In genomic region chr9:35835216-35835604, GRCh38 we compare ENCODE assay signal across 13 cellular contexts. TPM values are rescaled to one million over a fixed set of nuclear protein-coding genes. Genes with fewer than 3 reads are reported as not detected.
DNase-seq lines count a peak whose midpoint lies in the region; ATAC-seq and TF ChIP-seq lines count a peak whose summit lies in the region.
"Had no signal": no experiment of that assay in that cellular context is flagged by ENCODE, and none has a peak within 500 bp of the region (broad histone marks: within the 10 kb centered on the region; RNA-seq: fewer than 3 reads in every experiment).

No MANE protein-coding gene starts in this region.

- no peak overlapping the region for H3K4me2 ChIP-seq in GM23338

- no peaks in the 10 kb centered on the region for H3K36me3 Mint-ChIP-seq in CD4-positive, alpha-beta T cell (ENCODE audit: low read depth)
- no peaks in the 10 kb centered on the region for H3K36me3 Mint-ChIP-seq in GM23338 (ENCODE audit: low read depth)
- H3K36me3 Mint-ChIP-seq in activated CD8-positive, alpha-beta T cell treated with anti-CD3 and anti-CD28 coated beads for 36 hours (ENCODE audit: low read depth): no peaks in the 10 kb centered on the region
- H3K36me3 Mint-ChIP-seq: naive thymus-derived CD8-positive, alpha-beta T cell had no signal

- H3K27ac Mint-ChIP-seq in CD4-positive, alpha-beta T cell: no peak overlapping the region
- no peak overlapping the region for H3K27ac Mint-ChIP-seq in GM23338
- no peak overlapping the region for H3K27ac Mint-ChIP-seq in activated CD8-positive, alpha-beta T cell treated with anti-CD3 and anti-CD28 coated beads for 36 hours

- H2AFZ ChIP-seq in GM23338: no peak overlapping the region

- H3K36me3 ChIP-seq in GM23338 (ENCODE audit: insufficient read depth) (no peaks in the 10 kb centered on the region), right lobe of liver (no peaks in the 10 kb centered on the region), ascending aorta (no peaks in the 10 kb centered on the region)

- CTCF ChIA-PET in CD4-positive, alpha-beta T cell (lab: Charles Lee): interaction anchor here (0.6 to 2.1 kb wide), 6 partner anchors 9 to 1614 kb away, joined by 3 to 9 read pairs (median 4); no protein-coding TSS in a partner anchor
- CTCF ChIA-PET in activated CD8-positive, alpha-beta T cell treated with anti-CD3 and anti-CD28 coated beads for 36 hours (lab: Charles Lee): interaction anchor here (1.0 to 5.7 kb wide), 10 partner anchors 9 to 139 kb away, joined by 3 to 42 read pairs (median 8); partner anchors contain the start of genes HINT2 and NPR2

- peaks cover 5% of the 10 kb centered on the region; the same call in 1 of the 2 replicates for H3K9me2 ChIP-seq in GM23338 (ENCODE audit: insufficient read depth)

- no peaks in the 10 kb centered on the region for H3F3A ChIP-seq in GM23338 (replicated peaks; ENCODE audit: low read depth)

- TF ChIP-seq POLR2A in right lobe of liver (IDR thresholded peaks at IDR 0.05): no peak

- 0 out of 2 replicates have a peak, but pooled peaks cover 2% of the 10 kb centered on the region for H3K4me1 ChIP-seq in GM23338 (ENCODE audit: insufficient read depth)
- H3K4me1 ChIP-seq in right lobe of liver: peaks cover 0 to 33% (median 15%) of the 10 kb centered on the region in 4 donors
- H3K4me1 ChIP-seq in ascending aorta: peaks cover 0 to 20% of the 10 kb centered on the region in 2 donors

- WGBS in right lobe of liver (ENCODE audit: insufficient coverage, low coverage, low lambda C conversion rate, missing lambda C conversion rate): 100% methylated on average over 1 of the region's 3 CpGs

- no peak for DNase-seq in CD4-positive, alpha-beta T cell
- DNase-seq in GM23338 (ENCODE audit: low spot score) (peak; percentile 74), right lobe of liver (peak in 1 of 3 donors; percentile 60), retina (no peak), ascending aorta (ENCODE audit: low spot score in 2 of 2) (no peak)
- no peak for DNase-seq in activated CD8-positive, alpha-beta T cell treated with anti-CD3 and anti-CD28 coated beads for 36 hours
- no peak for DNase-seq in stimulated activated CD4-positive, alpha-beta T cell treated with anti-CD3 and anti-CD28 coated beads, Interleukin-4, amount 100 ng/mL, for 24 hours
- DNase-seq: activated effector memory CD4-positive, alpha-beta T cell treated with Interleukin-2 at 50 U/mL for 16 hours; KG1; naive thymus-derived CD8-positive, alpha-beta T cell had no signal

- POLR2A ChIA-PET in CD4-positive, alpha-beta T cell (lab: Charles Lee): interaction anchor here (1.2 kb wide), 1 partner anchor 24 kb away, joined by 3 read pairs; the partner anchor contains the start of gene SPAG8
- POLR2A ChIA-PET in activated CD8-positive, alpha-beta T cell treated with anti-CD3 and anti-CD28 coated beads for 36 hours (lab: Charles Lee): interaction anchor here (1.2 kb wide), 1 partner anchor 9 kb away, joined by 3 read pairs; no protein-coding TSS in a partner anchor

- no peaks in the 10 kb centered on the region for H3K27me3 Mint-ChIP-seq in CD4-positive, alpha-beta T cell
- H3K27me3 Mint-ChIP-seq in GM23338 (ENCODE audit: insufficient read depth, low read depth, poor library complexity): peaks cover 9% of the 10 kb centered on the region
- no peaks in the 10 kb centered on the region for H3K27me3 Mint-ChIP-seq in activated CD8-positive, alpha-beta T cell treated with anti-CD3 and anti-CD28 coated beads for 36 hours
- H3K27me3 Mint-ChIP-seq: naive thymus-derived CD8-positive, alpha-beta T cell had no signal

- peak; percentile 48 for ATAC-seq in CD4-positive, alpha-beta T cell (ENCODE audit: poor library complexity)
- ATAC-seq in GM23338 (peak; percentile 92), right lobe of liver (peak in 2 of 4 donors; percentile 10 to 15), GM19023 (IDR thresholded peaks at IDR 0.05; ENCODE audit: unreplicated experiment) (no peak)
- peak; percentile 56 for ATAC-seq in activated CD8-positive, alpha-beta T cell treated with anti-CD3 and anti-CD28 coated beads for 36 hours

- H3K4me1 Mint-ChIP-seq in CD4-positive, alpha-beta T cell (ENCODE audit: low read depth): peaks cover 22% of the 10 kb centered on the region
- H3K4me1 Mint-ChIP-seq in GM23338: peaks cover 18% of the 10 kb centered on the region
- peaks cover 8% of the 10 kb centered on the region for H3K4me1 Mint-ChIP-seq in activated CD8-positive, alpha-beta T cell treated with anti-CD3 and anti-CD28 coated beads for 36 hours (ENCODE audit: low read depth)

- H3K9me3 ChIP-seq in CD4-positive, alpha-beta T cell (ENCODE audit: control insufficient read depth, low read length): no peaks in the 10 kb centered on the region
- H3K9me3 ChIP-seq in right lobe of liver: no peaks in the 10 kb centered on the region
- H3K9me3 ChIP-seq in ascending aorta: no peaks in the 10 kb centered on the region

- H3K79me2 ChIP-seq in GM23338 (replicated peaks; ENCODE audit: insufficient read depth): no peaks in the 10 kb centered on the region

- H3K4me3 Mint-ChIP-seq in CD4-positive, alpha-beta T cell: no peak overlapping the region
- H3K4me3 Mint-ChIP-seq in GM23338: no peak overlapping the region
- H3K4me3 Mint-ChIP-seq in activated CD8-positive, alpha-beta T cell treated with anti-CD3 and anti-CD28 coated beads for 36 hours: no peak overlapping the region
- H3K4me3 Mint-ChIP-seq: naive thymus-derived CD8-positive, alpha-beta T cell had no signal

- no peaks in the 10 kb centered on the region; the same call in 1 of the 2 replicates for H4K20me1 ChIP-seq in GM23338 (replicated peaks; ENCODE audit: insufficient read depth)

- H3K4me3 ChIP-seq in GM23338 (no peak overlapping the region), right lobe of liver (no peak overlapping the region), ascending aorta (no peak overlapping the region)

- H3K27ac ChIP-seq in CD4-positive, alpha-beta T cell (ENCODE audit: low read depth, low read length): no peak overlapping the region
- H3K27ac ChIP-seq in GM23338 (ENCODE audit: low read depth): no peak overlapping the region
- peak overlapping the region in 2 of 3 donors; percentile 61 to 76 for H3K27ac ChIP-seq in right lobe of liver
- peak overlapping the region in 1 of 2 donors; percentile 12 for H3K27ac ChIP-seq in ascending aorta

- intact Hi-C loops in CD4-positive, alpha-beta T cell (cut with DNase I, micrococcal nuclease): no loop called here
- intact Hi-C loops in activated CD8-positive, alpha-beta T cell treated with anti-CD3 and anti-CD28 coated beads for 36 hours (cut with micrococcal nuclease): no loop called here
- intact Hi-C loops in right lobe of liver (cut with DNase I) (no loop called here), ascending aorta (cut with DNase I) (no loop called here)

- no peaks in the 10 kb centered on the region for H3K9me3 Mint-ChIP-seq in CD4-positive, alpha-beta T cell
- no peaks in the 10 kb centered on the region; the same call in 2 of the 3 replicates for H3K9me3 Mint-ChIP-seq in GM23338
- H3K9me3 Mint-ChIP-seq in activated CD8-positive, alpha-beta T cell treated with anti-CD3 and anti-CD28 coated beads for 36 hours: no peaks in the 10 kb centered on the region
- H3K9me3 Mint-ChIP-seq: naive thymus-derived CD8-positive, alpha-beta T cell had no signal

- no peaks in the 10 kb centered on the region for H3K27me3 ChIP-seq in CD4-positive, alpha-beta T cell (ENCODE audit: control insufficient read depth, insufficient read depth, low read length)
- H3K27me3 ChIP-seq in GM23338 (ENCODE audit: insufficient read depth) (no peaks in the 10 kb centered on the region), right lobe of liver (no peaks in the 10 kb centered on the region), ascending aorta (no peaks in the 10 kb centered on the region)

- no peak for TF ChIP-seq CTCF in CD4-positive, alpha-beta T cell (IDR thresholded peaks at IDR 0.05)
- TF ChIP-seq CTCF in GM23338 (conservative IDR thresholded peaks at IDR 0.05; ENCODE audit: low read depth in 2 of 2) (peak; percentile 54 to 78), right lobe of liver (IDR thresholded peaks at IDR 0.05) (no peak), ascending aorta (IDR thresholded peaks at IDR 0.05) (no peak)
- TF ChIP-seq CTCF in activated CD8-positive, alpha-beta T cell treated with anti-CD3 and anti-CD28 coated beads for 36 hours (IDR thresholded peaks at IDR 0.05): no peak

TF ChIP-seq in GM23338, 12 proteins besides CTCF, POLR2A, EP300 and RAD21 (continues in another document):
- TF ChIP-seq NANOG (IDR thresholded peaks at IDR 0.05; ENCODE audit: borderline replicate concordance) (no peak), JUNB (IDR thresholded peaks at IDR 0.05; ENCODE audit: unreplicated experiment) (no peak)

RNA-seq across cellular contexts. Expression of gene TMEM8B, which starts 6.2 kb away (rescaled TPM):
- 1 to 10 TPM; 8.9 to 9.6 TPM for total RNA-seq in CD4-positive, alpha-beta T cell
- 5.5 and 7.5 TPM in 2 replicates for total RNA-seq in GM23338 (2014; rRNA removed; shearing (Covaris generic))
- 3.6 and 4.2 TPM in 2 replicates for polyA plus RNA-seq in GM23338 (2016; fragmentation: Nextera tagmentation; extraction: Ambion mirVana)
- 1 to 10 TPM; 3.4 to 4.3 TPM for total RNA-seq in activated CD8-positive, alpha-beta T cell treated with anti-CD3 and anti-CD28 coated beads for 36 hours
- total RNA-seq in right lobe of liver (1 to 10 TPM; 1.7 to 4.7 (median 3.5) TPM), ascending aorta (37.3 TPM)

RNA-seq across cellular contexts. Expression of gene FAM221B, which starts 6.7 kb away (rescaled TPM):
- total RNA-seq in CD4-positive, alpha-beta T cell: not detected
- total RNA-seq in GM23338 (2014; rRNA removed; shearing (Covaris generic)): not detected in 2 replicates
- polyA plus RNA-seq in GM23338 (2016; fragmentation: Nextera tagmentation; extraction: Ambion mirVana): 0.09 and 0.47 TPM in 2 replicates
- not detected for total RNA-seq in activated CD8-positive, alpha-beta T cell treated with anti-CD3 and anti-CD28 coated beads for 36 hours
- not detected for total RNA-seq in right lobe of liver
- total RNA-seq in ascending aorta: not detected
- total RNA-seq: fibroblast of lung; H4; naive thymus-derived CD8-positive, alpha-beta T cell had no signal
- polyA plus RNA-seq: fibroblast of lung; naive thymus-derived CD8-positive, alpha-beta T cell had no signal

RNA-seq across cellular contexts. Expression of gene HINT2, which starts 20.4 kb away (rescaled TPM):
- total RNA-seq in CD4-positive, alpha-beta T cell: 10 to 100 TPM; 10.9 to 12.6 TPM
- total RNA-seq in GM23338 (2014; rRNA removed; shearing (Covaris generic)): 20.9 and 23.8 TPM in 2 replicates
- polyA plus RNA-seq in GM23338 (2016; fragmentation: Nextera tagmentation; extraction: Ambion mirVana): 69.9 and 74.5 TPM in 2 replicates
- total RNA-seq in activated CD8-positive, alpha-beta T cell treated with anti-CD3 and anti-CD28 coated beads for 36 hours: 10 to 100 TPM; 53.4 to 62.7 TPM
- 10 to 100 TPM; 46.0 to 86.3 (median 67.1) TPM for total RNA-seq in right lobe of liver
- total RNA-seq in ascending aorta: 21.6 TPM

RNA-seq across cellular contexts. Expression of gene SPAG8, which starts 23.1 kb away (rescaled TPM):
- 1 to 10 TPM in 1 of 2 experiments, under 1 TPM in 1; 0.81 to 1.3 TPM for total RNA-seq in CD4-positive, alpha-beta T cell
- total RNA-seq in GM23338 (2014; rRNA removed; shearing (Covaris generic)): 0.45 TPM in 1 of 2 replicates, not detected in the other
- 0.17 and 0.45 TPM in 2 replicates for polyA plus RNA-seq in GM23338 (2016; fragmentation: Nextera tagmentation; extraction: Ambion mirVana)
- 1 to 10 TPM in 1 of 2 experiments, under 1 TPM in 1; 0.63 to 1.1 TPM for total RNA-seq in activated CD8-positive, alpha-beta T cell treated with anti-CD3 and anti-CD28 coated beads for 36 hours
- total RNA-seq in right lobe of liver (1 to 10 TPM in 1 of 6 experiments, under 1 TPM in 2, not detected in 3; 0.42 to 1.3 (median 0.80) TPM), ascending aorta (not detected)

RNA-seq across cellular contexts. Expression of gene OR13J1, which starts 35.0 kb away (rescaled TPM):
- not detected for total RNA-seq in CD4-positive, alpha-beta T cell
- not detected in 2 replicates for total RNA-seq in GM23338 (2014; rRNA removed; shearing (Covaris generic))
- 0.15 TPM in 1 of 2 replicates, not detected in the other for polyA plus RNA-seq in GM23338 (2016; fragmentation: Nextera tagmentation; extraction: Ambion mirVana)
- not detected for total RNA-seq in activated CD8-positive, alpha-beta T cell treated with anti-CD3 and anti-CD28 coated beads for 36 hours
- total RNA-seq in right lobe of liver: not detected
- not detected for total RNA-seq in ascending aorta
- total RNA-seq: fibroblast of lung; H4; naive thymus-derived CD8-positive, alpha-beta T cell had no signal
- polyA plus RNA-seq: fibroblast of lung; naive thymus-derived CD8-positive, alpha-beta T cell had no signal

Comparison
In these comparisons a context has a peak if more than half of its experiments do, and no peak if none do; other contexts are left out.
1. H3K27ac ChIP-seq: peak in right lobe of liver (2 of 3); none in CD4-positive, alpha-beta T cell (single experiment) and GM23338 (single experiment).
2. CTCF ChIP-seq: peak in GM23338 (2 of 2); none in CD4-positive, alpha-beta T cell (single experiment), activated CD8-positive, alpha-beta T cell treated with anti-CD3 and anti-CD28 coated beads for 36 hours (single experiment), right lobe of liver (0 of 4) and ascending aorta (0 of 3).